Comparison of ENCODE assay signal across 8 cellular contexts in the genomic region with DNA sequence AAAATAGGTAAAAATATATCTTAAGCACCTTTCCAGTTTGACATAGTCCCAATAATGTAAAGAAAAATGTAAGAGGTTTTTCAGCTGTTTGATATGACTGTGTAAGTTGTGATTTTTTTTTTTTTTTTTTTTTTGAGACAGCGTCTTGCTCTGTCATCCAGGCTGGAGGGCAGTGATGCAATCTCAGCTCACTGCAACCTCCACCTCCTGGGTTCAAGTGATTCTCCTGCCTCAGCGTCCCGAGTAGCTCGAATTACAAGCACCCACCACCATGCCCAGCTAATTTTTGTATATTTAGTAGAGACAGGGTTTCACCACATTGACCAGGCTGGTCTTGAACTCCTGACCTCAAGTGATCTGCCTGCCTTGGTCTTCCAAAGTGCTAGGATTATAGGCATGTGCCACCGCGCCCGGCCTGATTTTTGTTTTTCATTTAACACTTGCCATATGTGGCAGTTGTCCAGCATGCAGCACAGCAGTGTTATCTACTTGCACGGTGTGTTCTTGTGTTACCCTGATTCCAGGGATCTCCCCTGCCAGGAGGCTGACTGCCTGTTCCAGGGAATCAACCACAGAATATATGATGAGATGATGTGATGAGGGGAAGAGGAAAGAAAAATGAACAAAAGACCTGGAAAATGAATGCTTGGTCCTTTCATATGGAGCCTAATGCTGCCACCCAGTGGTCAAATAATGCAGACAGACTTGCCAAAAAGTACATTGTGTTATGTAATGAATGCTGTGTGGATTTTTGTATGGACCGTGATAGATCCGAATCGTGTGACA.
DNase-seq lines count a peak whose midpoint lies in the region; ATAC-seq and TF ChIP-seq lines count a peak whose summit lies in the region.

No MANE protein-coding gene starts in this region.

- peak; percentile 16 to 29 for DNase-seq in activated CD8-positive, alpha-beta memory T cell treated with anti-CD3 and anti-CD28 coated beads for 1 hour (ENCODE audit: extremely low read depth in 1 of 2, low read depth in 1 of 2)
- DNase-seq in activated CD8-positive, alpha-beta memory T cell treated with anti-CD3 and anti-CD28 coated beads, Interleukin-2, amount 50 U/mL, for 48 hours: no peak
- DNase-seq in Karpas-422 (peak; percentile 83), PC-3 (peak; percentile 84), fibroblast of the conjunctiva (ENCODE audit: low read depth) (peak; percentile 76), nucleus accumbens (lab: John Stamatoyannopoulos, UW) (peak in 43 of 56 donors; percentile 11 to 83 (median 39)), thyroid gland (peak; percentile 67 to 72)
- peak; percentile 19 for DNase-seq in activated T-helper 1 cell treated with anti-CD3 and anti-CD28 coated beads, Interleukin-12 subunit alpha, Interleukin-12 subunit beta, Interleukin-2, Interleukin-4 antibody, amounts not matched to agents 30 ng/mL and 10 ng/mL and 1 ng/mL, durations not matched to agents 14 hours and 24 hours and 36 hours (ENCODE audit: low spot score)

- TF ChIP-seq POLR2A in thyroid gland (IDR thresholded peaks at IDR 0.05): no peak

- no peak overlapping the region for H3K27ac ChIP-seq in Karpas-422 (ENCODE audit: low read length)
- H3K27ac ChIP-seq in PC-3 (ENCODE audit: low read length): no peak overlapping the region
- no peak overlapping the region for H3K27ac ChIP-seq in thyroid gland

- 57% methylated on average over 11 of the region's 11 CpGs for WGBS in thyroid gland, 2 donors

- H3K9me2 ChIP-seq in Karpas-422 (replicated peaks; ENCODE audit: insufficient read depth, low read length) (no peaks in the 10 kb centered on the region), PC-3 (replicated peaks; ENCODE audit: low read length) (no peaks in the 10 kb centered on the region)

- no peaks in the 10 kb centered on the region; the same call in 1 of the 2 replicates for H3K4me1 ChIP-seq in Karpas-422 (ENCODE audit: low read length)
- no peaks in the 10 kb centered on the region for H3K4me1 ChIP-seq in PC-3 (ENCODE audit: insufficient read depth, low read length)
- H3K4me1 ChIP-seq in thyroid gland: no peaks in the 10 kb centered on the region

- BruUV-seq in PC-3 (replicated peaks; lab: Mats Ljungman, UMichigan): no TSS peak

- H3K9ac ChIP-seq in Karpas-422 (ENCODE audit: low read length): no peak overlapping the region
- H3K9ac ChIP-seq in PC-3 (ENCODE audit: low read length): no peak overlapping the region

- H3K27me3 ChIP-seq in Karpas-422 (ENCODE audit: low read length) (no peaks in the 10 kb centered on the region), PC-3 (ENCODE audit: low read length) (no peaks in the 10 kb centered on the region), thyroid gland (no peaks in the 10 kb centered on the region)

- no peak overlapping the region for H3K4me2 ChIP-seq in Karpas-422 (ENCODE audit: low read depth, low read length, poor library complexity, severe bottlenecking)
- H3K4me2 ChIP-seq in PC-3 (ENCODE audit: low read length): no peak overlapping the region

- no peaks in the 10 kb centered on the region for H3K79me2 ChIP-seq in Karpas-422 (ENCODE audit: low read length)
- H3K79me2 ChIP-seq in PC-3 (ENCODE audit: low read length): no peaks in the 10 kb centered on the region

- no peaks in the 10 kb centered on the region for H3F3A ChIP-seq in PC-3 (ENCODE audit: low read length, unreplicated experiment)

- peak; percentile 73 for ATAC-seq in PC-3

- intact Hi-C loops in PC-3 (cut with micrococcal nuclease) (loop anchor here (1.0 to 10.0 kb wide), 5 partner anchors 79 to 555 kb away; partner anchors contain the start of genes CACHD1 and RAVER2), thyroid gland (cut with DNase I) (loop anchor here (2.0 to 5.0 kb wide), 2 partner anchors 137 to 555 kb away; no protein-coding TSS in a partner anchor)
- intact Hi-C loops in activated T-helper 1 cell treated with anti-CD3 and anti-CD28 coated beads, Interleukin-12 subunit alpha, Interleukin-12 subunit beta, Interleukin-2, Interleukin-4 antibody, amounts not matched to agents 30 ng/mL and 10 ng/mL and 1 ng/mL, durations not matched to agents 14 hours and 24 hours and 36 hours (cut with micrococcal nuclease): loop anchor here (1.0 to 2.0 kb wide), 4 partner anchors 79 to 251 kb away; partner anchors contain the start of gene RAVER2

- POLR2A ChIA-PET in PC-3 (lab: Charles Lee; ENCODE audit: unreplicated experiment): no interaction called here

- H4K20me1 ChIP-seq in Karpas-422 (ENCODE audit: insufficient read depth, low read depth, low read length) (no peaks in the 10 kb centered on the region), PC-3 (ENCODE audit: low read length) (no peaks in the 10 kb centered on the region)

- H3K36me3 Mint-ChIP-seq in activated T-helper 1 cell treated with anti-CD3 and anti-CD28 coated beads, Interleukin-12 subunit alpha, Interleukin-12 subunit beta, Interleukin-2, Interleukin-4 antibody, amounts not matched to agents 30 ng/mL and 10 ng/mL and 1 ng/mL, durations not matched to agents 14 hours and 24 hours and 36 hours (ENCODE audit: low read depth): peaks cover 2% of the 10 kb centered on the region

- TF ChIP-seq CTCF in PC-3 (conservative IDR thresholded peaks at IDR 0.05; ENCODE audit: low read depth, low read length) (peak; percentile 93), thyroid gland (IDR thresholded peaks at IDR 0.05) (peak; percentile 73 to 94 (median 79))

- H3K4me1 Mint-ChIP-seq in activated T-helper 1 cell treated with anti-CD3 and anti-CD28 coated beads, Interleukin-12 subunit alpha, Interleukin-12 subunit beta, Interleukin-2, Interleukin-4 antibody, amounts not matched to agents 30 ng/mL and 10 ng/mL and 1 ng/mL, durations not matched to agents 14 hours and 24 hours and 36 hours (ENCODE audit: low read depth): peaks cover 36% of the 10 kb centered on the region

- no peaks in the 10 kb centered on the region for H3K9me3 ChIP-seq in Karpas-422 (ENCODE audit: low read length)
- H3K9me3 ChIP-seq in PC-3 (ENCODE audit: low read length): no peaks in the 10 kb centered on the region
- H3K9me3 ChIP-seq in thyroid gland: no peaks in the 10 kb centered on the region

- peaks cover 7% of the 10 kb centered on the region for H3K27me3 Mint-ChIP-seq in activated T-helper 1 cell treated with anti-CD3 and anti-CD28 coated beads, Interleukin-12 subunit alpha, Interleukin-12 subunit beta, Interleukin-2, Interleukin-4 antibody, amounts not matched to agents 30 ng/mL and 10 ng/mL and 1 ng/mL, durations not matched to agents 14 hours and 24 hours and 36 hours (ENCODE audit: insufficient read depth)

- H3K4me3 Mint-ChIP-seq in activated T-helper 1 cell treated with anti-CD3 and anti-CD28 coated beads, Interleukin-12 subunit alpha, Interleukin-12 subunit beta, Interleukin-2, Interleukin-4 antibody, amounts not matched to agents 30 ng/mL and 10 ng/mL and 1 ng/mL, durations not matched to agents 14 hours and 24 hours and 36 hours: no peak overlapping the region

- no peaks in the 10 kb centered on the region for H3K9me3 Mint-ChIP-seq in activated T-helper 1 cell treated with anti-CD3 and anti-CD28 coated beads, Interleukin-12 subunit alpha, Interleukin-12 subunit beta, Interleukin-2, Interleukin-4 antibody, amounts not matched to agents 30 ng/mL and 10 ng/mL and 1 ng/mL, durations not matched to agents 14 hours and 24 hours and 36 hours

- no peak overlapping the region for H3K27ac Mint-ChIP-seq in activated T-helper 1 cell treated with anti-CD3 and anti-CD28 coated beads, Interleukin-12 subunit alpha, Interleukin-12 subunit beta, Interleukin-2, Interleukin-4 antibody, amounts not matched to agents 30 ng/mL and 10 ng/mL and 1 ng/mL, durations not matched to agents 14 hours and 24 hours and 36 hours

- H3K36me3 ChIP-seq in Karpas-422 (ENCODE audit: insufficient read depth, low read length) (no peaks in the 10 kb centered on the region), PC-3 (ENCODE audit: low read depth, low read length) (no peaks in the 10 kb centered on the region), thyroid gland (no peaks in the 10 kb centered on the region)

- H3K4me3 ChIP-seq in Karpas-422 (ENCODE audit: low read length) (no peak overlapping the region), PC-3 (ENCODE audit: low read length) (no peak overlapping the region), thyroid gland (replicated peaks in 1 of 3) (no peak overlapping the region)

- H2AFZ ChIP-seq in Karpas-422 (ENCODE audit: low read length) (no peak overlapping the region), PC-3 (ENCODE audit: low read length) (no peak overlapping the region)

- CTCF ChIA-PET in PC-3 (lab: Charles Lee): interaction anchor here (0.7 to 1.4 kb wide), 2 partner anchors 147 to 395 kb away, joined by 3 to 6 read pairs; no protein-coding TSS in a partner anchor
